7 cellular contexts compared by ENCODE assay signal in the genomic region with DNA sequence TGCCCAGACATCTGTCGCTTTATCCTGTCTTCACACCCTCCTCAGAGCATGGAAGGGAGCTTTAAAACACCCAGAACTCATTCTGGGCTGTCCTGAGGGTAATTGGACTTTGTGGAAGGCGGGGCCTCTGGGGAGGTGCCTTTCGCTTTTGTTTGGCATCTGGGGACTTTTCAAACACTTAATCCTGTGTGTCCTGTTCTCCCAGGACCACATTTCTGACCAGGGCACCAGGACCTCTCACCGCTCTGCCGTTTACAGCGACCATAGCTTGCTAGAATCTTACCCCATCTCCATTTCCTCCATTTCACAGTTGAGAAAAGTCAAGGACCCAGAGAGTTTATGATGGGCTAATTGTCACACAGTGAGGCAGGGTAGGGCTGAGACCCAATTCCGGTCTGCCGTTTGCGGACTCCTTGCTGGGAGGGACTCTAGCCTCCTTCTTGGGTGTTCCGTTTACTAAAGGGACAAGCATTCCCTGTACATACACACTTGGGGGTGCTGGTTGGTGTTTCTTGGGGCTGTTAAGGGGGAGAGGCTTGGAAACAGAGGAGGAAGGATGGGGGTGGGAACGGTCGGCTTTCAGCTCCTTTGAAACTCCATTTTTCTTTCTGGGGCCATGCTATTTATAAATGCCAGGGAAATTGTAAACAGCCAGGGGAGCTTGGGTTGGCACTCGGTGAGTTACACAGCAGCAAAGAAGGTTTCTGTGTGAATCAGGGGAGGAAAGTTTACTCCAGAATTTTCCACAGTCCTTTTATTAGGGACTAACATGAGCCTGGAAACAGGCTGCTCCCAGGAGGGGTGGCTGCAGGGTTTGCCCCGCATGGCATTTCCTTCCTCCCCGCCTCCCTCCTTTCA. TPM values are rescaled to one million over a fixed set of nuclear protein-coding genes. Genes with fewer than 3 reads are reported as not detected.
DNase-seq lines count a peak whose midpoint lies in the region; ATAC-seq, FAIRE-seq and TF ChIP-seq lines count a peak whose summit lies in the region.

No MANE protein-coding gene starts in this region.

- DNase-seq in H7: peak; percentile 57
- no peak for DNase-seq in RWPE1 (ENCODE audit: low spot score)
- peak; percentile 49 for DNase-seq in fibroblast of peridontal ligament (ENCODE audit: extremely low read depth)
- DNase-seq in omental fat pad (ENCODE audit: low spot score): no peak
- DNase-seq in RPMI8226: no peak
- no peak for DNase-seq in NCI-H1930 (lab: John Stamatoyannopoulos, UW)
- DNase-seq in RCC 7860 (ENCODE audit: low spot score): no peak

- ATAC-seq in omental fat pad (ENCODE audit: low FRiP score): peak; percentile 7

- H3K36me3 ChIP-seq in H7 (replicated peaks; ENCODE audit: control insufficient read depth, insufficient read depth, low read length): no peaks in the 10 kb centered on the region

- POLR2A ChIA-PET in RWPE1 (lab: Yijun Ruan, JAX; ENCODE audit: low non-redundant PET): interaction anchor here (0.6 to 2.5 kb wide), 4 partner anchors 9 to 67 kb away, joined by 3 to 7 read pairs (median 5); no protein-coding TSS in a partner anchor

- peak overlapping the region; percentile 66 for H3K4me3 ChIP-seq in H7 (ENCODE audit: insufficient read depth, low read depth, low read length)

- no peak for FAIRE-seq in RCC 7860 (lab: Jason Lieb, UNC)

- CTCF ChIA-PET in RWPE1 (lab: Yijun Ruan, JAX): interaction anchor here (0.6 to 4.0 kb wide), 11 partner anchors 9 to 103 kb away, joined by 3 to 31 read pairs (median 4); partner anchors contain the start of gene RAB14

- H3K27ac ChIP-seq in RWPE1: peak overlapping the region; percentile 73

- TF ChIP-seq CTCF in RWPE1 (conservative IDR thresholded peaks at IDR 0.05; ENCODE audit: low read depth): no peak
- no peak for TF ChIP-seq CTCF in omental fat pad (IDR thresholded peaks at IDR 0.05)

- peaks cover 34% of the 10 kb centered on the region for H3K27me3 ChIP-seq in H7 (ENCODE audit: control insufficient read depth, insufficient read depth, low read length)

RNA-seq across cellular contexts. Expression of gene GSN, which starts 1.3 kb away (rescaled TPM):
- 73.0 and 78.5 TPM in 2 replicates for total RNA-seq in H7 (2014; rRNA removed; shearing (Covaris generic))
- 1,000 to 10,000 TPM; 3,140 to 6,734 (median 4,294) TPM for total RNA-seq in omental fat pad

Comparison
In these comparisons a context has a peak if more than half of its experiments do, and no peak if none do; other contexts are left out.
1. DNase-seq: peak in H7 (single experiment) and fibroblast of peridontal ligament (single experiment); none in RWPE1 (single experiment), omental fat pad (single experiment), RPMI8226 (single experiment), NCI-H1930 (0 of 2) and RCC 7860 (single experiment).
2. RNA of gene GSN, which starts 1.3 kb away (total RNA-seq): 3,140 to 6,734 TPM in omental fat pad; 73.0 to 78.5 TPM in H7; every median in the first group is over 10 times any median in the second.